In the genomic region with DNA sequence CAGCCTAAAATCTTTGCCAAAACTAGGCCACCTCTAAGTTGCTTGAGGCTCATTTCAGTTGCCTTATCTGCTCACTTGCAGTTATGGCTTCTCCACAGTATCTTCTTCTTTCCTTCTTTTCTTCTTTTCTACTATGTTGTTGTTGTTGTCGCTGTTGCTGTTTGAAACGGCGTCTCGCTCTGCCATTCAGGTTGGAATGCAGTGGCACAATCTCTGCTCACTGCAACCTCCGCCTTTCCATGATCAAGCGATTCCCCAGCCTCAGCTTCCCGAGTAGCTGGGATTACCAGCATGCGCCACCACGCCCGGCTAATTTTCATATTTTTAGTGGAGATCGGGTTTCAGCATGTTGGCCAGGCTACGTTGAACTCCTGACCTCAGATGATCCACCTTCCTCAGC, we compare ENCODE assay signal across 1 cellular context.
TF ChIP-seq lines count a peak whose summit lies in the region.

No MANE protein-coding gene starts in this region.

TF ChIP-seq in K562, 482 proteins besides CTCF, POLR2A, EP300 and RAD21 (continued from another document and continues in another):
- TF ChIP-seq, protein P1, sequence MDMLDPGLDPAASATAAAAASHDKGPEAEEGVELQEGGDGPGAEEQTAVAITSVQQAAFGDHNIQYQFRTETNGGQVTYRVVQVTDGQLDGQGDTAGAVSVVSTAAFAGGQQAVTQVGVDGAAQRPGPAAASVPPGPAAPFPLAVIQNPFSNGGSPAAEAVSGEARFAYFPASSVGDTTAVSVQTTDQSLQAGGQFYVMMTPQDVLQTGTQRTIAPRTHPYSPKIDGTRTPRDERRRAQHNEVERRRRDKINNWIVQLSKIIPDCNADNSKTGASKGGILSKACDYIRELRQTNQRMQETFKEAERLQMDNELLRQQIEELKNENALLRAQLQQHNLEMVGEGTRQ (CRISPR knock-in tag; IDR thresholded peaks at IDR 0.05): no peak
- TF ChIP-seq IRF2 (CRISPR knock-in tag; IDR thresholded peaks at IDR 0.05) (no peak), SMARCC2 (IDR thresholded peaks at IDR 0.05; ENCODE audit: low read depth) (no peak), ZNF436 (CRISPR knock-in tag; IDR thresholded peaks at IDR 0.05) (no peak), NELFE (IDR thresholded peaks at IDR 0.05; ENCODE audit: insufficient read depth, insufficient read length) (no peak), CBFB (CRISPR knock-in tag; IDR thresholded peaks at IDR 0.05) (no peak), RBM14 (IDR thresholded peaks at IDR 0.05; ENCODE audit: borderline replicate concordance, insufficient read depth, low read depth, low read length) (no peak), NR2F6 (CRISPR knock-in tag; IDR thresholded peaks at IDR 0.05) (no peak), FOXJ2 (tag; IDR thresholded peaks at IDR 0.05) (no peak), GATAD2B (IDR thresholded peaks at IDR 0.05; ENCODE audit: borderline replicate concordance) (no peak), ILF3 (IDR thresholded peaks at IDR 0.05; ENCODE audit: borderline replicate concordance) (no peak), ZNF212 (CRISPR knock-in tag; IDR thresholded peaks at IDR 0.05) (no peak), SMAD4 (CRISPR knock-in tag; conservative IDR thresholded peaks at IDR 0.05) (peak; percentile 58), ZKSCAN8 (CRISPR knock-in tag; IDR thresholded peaks at IDR 0.05) (no peak), POU5F1 (IDR thresholded peaks at IDR 0.05; ENCODE audit: borderline replicate concordance, low read depth, low read length, partially characterized antibody) (no peak), KAT2B (IDR thresholded peaks at IDR 0.05; ENCODE audit: low read depth, low read length) (no peak), EHMT2 (IDR thresholded peaks at IDR 0.05) (peak; percentile 59; the same call in 1 of the 2 replicates), ARID1B (IDR thresholded peaks at IDR 0.05) (peak; percentile 35; the same call in 1 of the 2 replicates), POLR2AphosphoS2 (IDR thresholded peaks at IDR 0.05; ENCODE audit: low read length) (no peak), HSF4 (CRISPR knock-in tag; IDR thresholded peaks at IDR 0.05; ENCODE audit: borderline replicate concordance) (no peak), KLF1 (tag; IDR thresholded peaks at IDR 0.05) (no peak)
- TF ChIP-seq, protein P2, sequence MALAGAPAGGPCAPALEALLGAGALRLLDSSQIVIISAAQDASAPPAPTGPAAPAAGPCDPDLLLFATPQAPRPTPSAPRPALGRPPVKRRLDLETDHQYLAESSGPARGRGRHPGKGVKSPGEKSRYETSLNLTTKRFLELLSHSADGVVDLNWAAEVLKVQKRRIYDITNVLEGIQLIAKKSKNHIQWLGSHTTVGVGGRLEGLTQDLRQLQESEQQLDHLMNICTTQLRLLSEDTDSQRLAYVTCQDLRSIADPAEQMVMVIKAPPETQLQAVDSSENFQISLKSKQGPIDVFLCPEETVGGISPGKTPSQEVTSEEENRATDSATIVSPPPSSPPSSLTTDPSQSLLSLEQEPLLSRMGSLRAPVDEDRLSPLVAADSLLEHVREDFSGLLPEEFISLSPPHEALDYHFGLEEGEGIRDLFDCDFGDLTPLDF (CRISPR knock-in tag; IDR thresholded peaks at IDR 0.05): no peak
- TF ChIP-seq, protein P3, sequence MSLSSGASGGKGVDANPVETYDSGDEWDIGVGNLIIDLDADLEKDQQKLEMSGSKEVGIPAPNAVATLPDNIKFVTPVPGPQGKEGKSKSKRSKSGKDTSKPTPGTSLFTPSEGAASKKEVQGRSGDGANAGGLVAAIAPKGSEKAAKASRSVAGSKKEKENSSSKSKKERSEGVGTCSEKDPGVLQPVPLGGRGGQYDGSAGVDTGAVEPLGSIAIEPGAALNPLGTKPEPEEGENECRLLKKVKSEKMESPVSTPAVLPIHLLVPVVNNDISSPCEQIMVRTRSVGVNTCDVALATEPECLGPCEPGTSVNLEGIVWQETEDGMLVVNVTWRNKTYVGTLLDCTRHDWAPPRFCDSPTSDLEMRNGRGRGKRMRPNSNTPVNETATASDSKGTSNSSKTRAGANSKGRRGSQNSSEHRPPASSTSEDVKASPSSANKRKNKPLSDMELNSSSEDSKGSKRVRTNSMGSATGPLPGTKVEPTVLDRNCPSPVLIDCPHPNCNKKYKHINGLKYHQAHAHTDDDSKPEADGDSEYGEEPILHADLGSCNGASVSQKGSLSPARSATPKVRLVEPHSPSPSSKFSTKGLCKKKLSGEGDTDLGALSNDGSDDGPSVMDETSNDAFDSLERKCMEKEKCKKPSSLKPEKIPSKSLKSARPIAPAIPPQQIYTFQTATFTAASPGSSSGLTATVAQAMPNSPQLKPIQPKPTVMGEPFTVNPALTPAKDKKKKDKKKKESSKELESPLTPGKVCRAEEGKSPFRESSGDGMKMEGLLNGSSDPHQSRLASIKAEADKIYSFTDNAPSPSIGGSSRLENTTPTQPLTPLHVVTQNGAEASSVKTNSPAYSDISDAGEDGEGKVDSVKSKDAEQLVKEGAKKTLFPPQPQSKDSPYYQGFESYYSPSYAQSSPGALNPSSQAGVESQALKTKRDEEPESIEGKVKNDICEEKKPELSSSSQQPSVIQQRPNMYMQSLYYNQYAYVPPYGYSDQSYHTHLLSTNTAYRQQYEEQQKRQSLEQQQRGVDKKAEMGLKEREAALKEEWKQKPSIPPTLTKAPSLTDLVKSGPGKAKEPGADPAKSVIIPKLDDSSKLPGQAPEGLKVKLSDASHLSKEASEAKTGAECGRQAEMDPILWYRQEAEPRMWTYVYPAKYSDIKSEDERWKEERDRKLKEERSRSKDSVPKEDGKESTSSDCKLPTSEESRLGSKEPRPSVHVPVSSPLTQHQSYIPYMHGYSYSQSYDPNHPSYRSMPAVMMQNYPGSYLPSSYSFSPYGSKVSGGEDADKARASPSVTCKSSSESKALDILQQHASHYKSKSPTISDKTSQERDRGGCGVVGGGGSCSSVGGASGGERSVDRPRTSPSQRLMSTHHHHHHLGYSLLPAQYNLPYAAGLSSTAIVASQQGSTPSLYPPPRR (CRISPR knock-in tag; IDR thresholded peaks at IDR 0.05; ENCODE audit: borderline replicate concordance): no peak
- TF ChIP-seq, protein P4, sequence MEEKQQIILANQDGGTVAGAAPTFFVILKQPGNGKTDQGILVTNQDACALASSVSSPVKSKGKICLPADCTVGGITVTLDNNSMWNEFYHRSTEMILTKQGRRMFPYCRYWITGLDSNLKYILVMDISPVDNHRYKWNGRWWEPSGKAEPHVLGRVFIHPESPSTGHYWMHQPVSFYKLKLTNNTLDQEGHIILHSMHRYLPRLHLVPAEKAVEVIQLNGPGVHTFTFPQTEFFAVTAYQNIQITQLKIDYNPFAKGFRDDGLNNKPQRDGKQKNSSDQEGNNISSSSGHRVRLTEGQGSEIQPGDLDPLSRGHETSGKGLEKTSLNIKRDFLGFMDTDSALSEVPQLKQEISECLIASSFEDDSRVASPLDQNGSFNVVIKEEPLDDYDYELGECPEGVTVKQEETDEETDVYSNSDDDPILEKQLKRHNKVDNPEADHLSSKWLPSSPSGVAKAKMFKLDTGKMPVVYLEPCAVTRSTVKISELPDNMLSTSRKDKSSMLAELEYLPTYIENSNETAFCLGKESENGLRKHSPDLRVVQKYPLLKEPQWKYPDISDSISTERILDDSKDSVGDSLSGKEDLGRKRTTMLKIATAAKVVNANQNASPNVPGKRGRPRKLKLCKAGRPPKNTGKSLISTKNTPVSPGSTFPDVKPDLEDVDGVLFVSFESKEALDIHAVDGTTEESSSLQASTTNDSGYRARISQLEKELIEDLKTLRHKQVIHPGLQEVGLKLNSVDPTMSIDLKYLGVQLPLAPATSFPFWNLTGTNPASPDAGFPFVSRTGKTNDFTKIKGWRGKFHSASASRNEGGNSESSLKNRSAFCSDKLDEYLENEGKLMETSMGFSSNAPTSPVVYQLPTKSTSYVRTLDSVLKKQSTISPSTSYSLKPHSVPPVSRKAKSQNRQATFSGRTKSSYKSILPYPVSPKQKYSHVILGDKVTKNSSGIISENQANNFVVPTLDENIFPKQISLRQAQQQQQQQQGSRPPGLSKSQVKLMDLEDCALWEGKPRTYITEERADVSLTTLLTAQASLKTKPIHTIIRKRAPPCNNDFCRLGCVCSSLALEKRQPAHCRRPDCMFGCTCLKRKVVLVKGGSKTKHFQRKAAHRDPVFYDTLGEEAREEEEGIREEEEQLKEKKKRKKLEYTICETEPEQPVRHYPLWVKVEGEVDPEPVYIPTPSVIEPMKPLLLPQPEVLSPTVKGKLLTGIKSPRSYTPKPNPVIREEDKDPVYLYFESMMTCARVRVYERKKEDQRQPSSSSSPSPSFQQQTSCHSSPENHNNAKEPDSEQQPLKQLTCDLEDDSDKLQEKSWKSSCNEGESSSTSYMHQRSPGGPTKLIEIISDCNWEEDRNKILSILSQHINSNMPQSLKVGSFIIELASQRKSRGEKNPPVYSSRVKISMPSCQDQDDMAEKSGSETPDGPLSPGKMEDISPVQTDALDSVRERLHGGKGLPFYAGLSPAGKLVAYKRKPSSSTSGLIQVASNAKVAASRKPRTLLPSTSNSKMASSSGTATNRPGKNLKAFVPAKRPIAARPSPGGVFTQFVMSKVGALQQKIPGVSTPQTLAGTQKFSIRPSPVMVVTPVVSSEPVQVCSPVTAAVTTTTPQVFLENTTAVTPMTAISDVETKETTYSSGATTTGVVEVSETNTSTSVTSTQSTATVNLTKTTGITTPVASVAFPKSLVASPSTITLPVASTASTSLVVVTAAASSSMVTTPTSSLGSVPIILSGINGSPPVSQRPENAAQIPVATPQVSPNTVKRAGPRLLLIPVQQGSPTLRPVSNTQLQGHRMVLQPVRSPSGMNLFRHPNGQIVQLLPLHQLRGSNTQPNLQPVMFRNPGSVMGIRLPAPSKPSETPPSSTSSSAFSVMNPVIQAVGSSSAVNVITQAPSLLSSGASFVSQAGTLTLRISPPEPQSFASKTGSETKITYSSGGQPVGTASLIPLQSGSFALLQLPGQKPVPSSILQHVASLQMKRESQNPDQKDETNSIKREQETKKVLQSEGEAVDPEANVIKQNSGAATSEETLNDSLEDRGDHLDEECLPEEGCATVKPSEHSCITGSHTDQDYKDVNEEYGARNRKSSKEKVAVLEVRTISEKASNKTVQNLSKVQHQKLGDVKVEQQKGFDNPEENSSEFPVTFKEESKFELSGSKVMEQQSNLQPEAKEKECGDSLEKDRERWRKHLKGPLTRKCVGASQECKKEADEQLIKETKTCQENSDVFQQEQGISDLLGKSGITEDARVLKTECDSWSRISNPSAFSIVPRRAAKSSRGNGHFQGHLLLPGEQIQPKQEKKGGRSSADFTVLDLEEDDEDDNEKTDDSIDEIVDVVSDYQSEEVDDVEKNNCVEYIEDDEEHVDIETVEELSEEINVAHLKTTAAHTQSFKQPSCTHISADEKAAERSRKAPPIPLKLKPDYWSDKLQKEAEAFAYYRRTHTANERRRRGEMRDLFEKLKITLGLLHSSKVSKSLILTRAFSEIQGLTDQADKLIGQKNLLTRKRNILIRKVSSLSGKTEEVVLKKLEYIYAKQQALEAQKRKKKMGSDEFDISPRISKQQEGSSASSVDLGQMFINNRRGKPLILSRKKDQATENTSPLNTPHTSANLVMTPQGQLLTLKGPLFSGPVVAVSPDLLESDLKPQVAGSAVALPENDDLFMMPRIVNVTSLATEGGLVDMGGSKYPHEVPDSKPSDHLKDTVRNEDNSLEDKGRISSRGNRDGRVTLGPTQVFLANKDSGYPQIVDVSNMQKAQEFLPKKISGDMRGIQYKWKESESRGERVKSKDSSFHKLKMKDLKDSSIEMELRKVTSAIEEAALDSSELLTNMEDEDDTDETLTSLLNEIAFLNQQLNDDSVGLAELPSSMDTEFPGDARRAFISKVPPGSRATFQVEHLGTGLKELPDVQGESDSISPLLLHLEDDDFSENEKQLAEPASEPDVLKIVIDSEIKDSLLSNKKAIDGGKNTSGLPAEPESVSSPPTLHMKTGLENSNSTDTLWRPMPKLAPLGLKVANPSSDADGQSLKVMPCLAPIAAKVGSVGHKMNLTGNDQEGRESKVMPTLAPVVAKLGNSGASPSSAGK (IDR thresholded peaks at IDR 0.05): peak; percentile 57
- TF ChIP-seq, protein P5, sequence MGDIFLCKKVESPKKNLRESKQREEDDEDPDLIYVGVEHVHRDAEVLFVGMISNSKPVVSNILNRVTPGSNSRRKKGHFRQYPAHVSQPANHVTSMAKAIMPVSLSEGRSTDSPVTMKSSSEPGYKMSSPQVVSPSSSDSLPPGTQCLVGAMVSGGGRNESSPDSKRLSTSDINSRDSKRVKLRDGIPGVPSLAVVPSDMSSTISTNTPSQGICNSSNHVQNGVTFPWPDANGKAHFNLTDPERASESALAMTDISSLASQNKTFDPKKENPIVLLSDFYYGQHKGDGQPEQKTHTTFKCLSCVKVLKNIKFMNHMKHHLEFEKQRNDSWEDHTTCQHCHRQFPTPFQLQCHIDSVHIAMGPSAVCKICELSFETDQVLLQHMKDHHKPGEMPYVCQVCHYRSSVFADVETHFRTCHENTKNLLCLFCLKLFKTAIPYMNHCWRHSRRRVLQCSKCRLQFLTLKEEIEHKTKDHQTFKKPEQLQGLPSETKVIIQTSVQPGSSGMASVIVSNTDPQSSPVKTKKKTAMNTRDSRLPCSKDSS (IDR thresholded peaks at IDR 0.05; ENCODE audit: low read depth, partially characterized antibody): no peak
- TF ChIP-seq, protein P6, sequence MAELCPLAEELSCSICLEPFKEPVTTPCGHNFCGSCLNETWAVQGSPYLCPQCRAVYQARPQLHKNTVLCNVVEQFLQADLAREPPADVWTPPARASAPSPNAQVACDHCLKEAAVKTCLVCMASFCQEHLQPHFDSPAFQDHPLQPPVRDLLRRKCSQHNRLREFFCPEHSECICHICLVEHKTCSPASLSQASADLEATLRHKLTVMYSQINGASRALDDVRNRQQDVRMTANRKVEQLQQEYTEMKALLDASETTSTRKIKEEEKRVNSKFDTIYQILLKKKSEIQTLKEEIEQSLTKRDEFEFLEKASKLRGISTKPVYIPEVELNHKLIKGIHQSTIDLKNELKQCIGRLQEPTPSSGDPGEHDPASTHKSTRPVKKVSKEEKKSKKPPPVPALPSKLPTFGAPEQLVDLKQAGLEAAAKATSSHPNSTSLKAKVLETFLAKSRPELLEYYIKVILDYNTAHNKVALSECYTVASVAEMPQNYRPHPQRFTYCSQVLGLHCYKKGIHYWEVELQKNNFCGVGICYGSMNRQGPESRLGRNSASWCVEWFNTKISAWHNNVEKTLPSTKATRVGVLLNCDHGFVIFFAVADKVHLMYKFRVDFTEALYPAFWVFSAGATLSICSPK (IDR thresholded peaks at IDR 0.05; ENCODE audit: borderline replicate concordance): no peak
- TF ChIP-seq, protein P7, sequence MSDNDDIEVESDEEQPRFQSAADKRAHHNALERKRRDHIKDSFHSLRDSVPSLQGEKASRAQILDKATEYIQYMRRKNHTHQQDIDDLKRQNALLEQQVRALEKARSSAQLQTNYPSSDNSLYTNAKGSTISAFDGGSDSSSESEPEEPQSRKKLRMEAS (CRISPR knock-in tag; IDR thresholded peaks at IDR 0.05): no peak
- TF ChIP-seq, protein P8, sequence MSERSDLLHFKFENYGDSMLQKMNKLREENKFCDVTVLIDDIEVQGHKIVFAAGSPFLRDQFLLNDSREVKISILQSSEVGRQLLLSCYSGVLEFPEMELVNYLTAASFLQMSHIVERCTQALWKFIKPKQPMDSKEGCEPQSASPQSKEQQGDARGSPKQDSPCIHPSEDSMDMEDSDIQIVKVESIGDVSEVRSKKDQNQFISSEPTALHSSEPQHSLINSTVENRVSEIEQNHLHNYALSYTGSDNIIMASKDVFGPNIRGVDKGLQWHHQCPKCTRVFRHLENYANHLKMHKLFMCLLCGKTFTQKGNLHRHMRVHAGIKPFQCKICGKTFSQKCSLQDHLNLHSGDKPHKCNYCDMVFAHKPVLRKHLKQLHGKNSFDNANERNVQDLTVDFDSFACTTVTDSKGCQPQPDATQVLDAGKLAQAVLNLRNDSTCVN (CRISPR knock-in tag; IDR thresholded peaks at IDR 0.05): no peak
- TF ChIP-seq, protein P9, sequence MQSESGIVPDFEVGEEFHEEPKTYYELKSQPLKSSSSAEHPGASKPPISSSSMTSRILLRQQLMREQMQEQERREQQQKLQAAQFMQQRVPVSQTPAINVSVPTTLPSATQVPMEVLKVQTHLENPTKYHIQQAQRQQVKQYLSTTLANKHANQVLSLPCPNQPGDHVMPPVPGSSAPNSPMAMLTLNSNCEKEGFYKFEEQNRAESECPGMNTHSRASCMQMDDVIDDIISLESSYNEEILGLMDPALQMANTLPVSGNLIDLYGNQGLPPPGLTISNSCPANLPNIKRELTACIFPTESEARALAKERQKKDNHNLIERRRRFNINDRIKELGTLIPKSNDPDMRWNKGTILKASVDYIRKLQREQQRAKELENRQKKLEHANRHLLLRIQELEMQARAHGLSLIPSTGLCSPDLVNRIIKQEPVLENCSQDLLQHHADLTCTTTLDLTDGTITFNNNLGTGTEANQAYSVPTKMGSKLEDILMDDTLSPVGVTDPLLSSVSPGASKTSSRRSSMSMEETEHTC (IDR thresholded peaks at IDR 0.05): no peak
